In genomic region chr2:239179851-239180371, GRCh38 we compare ENCODE assay signal across 22 cellular contexts.
DNase-seq lines count a peak whose midpoint lies in the region; ATAC-seq and TF ChIP-seq lines count a peak whose summit lies in the region.
"Had no signal": no experiment of that assay in that cellular context is flagged by ENCODE, and none has a peak within 500 bp of the region (broad histone marks: within the 10 kb centered on the region; RNA-seq: fewer than 3 reads in every experiment).

No MANE protein-coding gene starts in this region.

- DNase-seq in cardiac septum (ENCODE audit: low spot score) (peak; percentile 70), heart right ventricle (no peak), dorsolateral prefrontal cortex (peak in 8 of 10 donors; percentile 5 to 35 (median 22)), mucosa of descending colon (peak in 2 of 3 donors; percentile 7 to 32), aorta (peak; percentile 35 to 66), HPDE6-E6E7 (ENCODE audit: extremely low spot score) (no peak)
- DNase-seq: activated CD8-positive, alpha-beta memory T cell treated with anti-CD3 and anti-CD28 coated beads, Interleukin-2, amount 10 ng/mL, durations not matched to agents 7 days and 5 days; activated naive CD4-positive, alpha-beta T cell treated with anti-CD3 and anti-CD28 coated beads for 36 hours; CD8-positive, alpha-beta memory T cell; colonic mucosa; effector CD8-positive, alpha-beta T cell; GOT3; lower lobe of right lung; natural killer cell; NCI-H1048; small intestine; stimulated activated naive CD4-positive, alpha-beta T cell; T1000 had no signal

- 92 to 97% methylated on average over 22 of the region's 22 CpGs for WGBS in heart right ventricle, 2 donors
- 92 to 95% methylated on average over 22 of the region's 22 CpGs for WGBS in aorta, 2 donors

- TF ChIP-seq CTCF in heart right ventricle (IDR thresholded peaks at IDR 0.05) (no peak), dorsolateral prefrontal cortex (IDR thresholded peaks at IDR 0.05 in 54 of 56, conservative IDR thresholded peaks at IDR 0.05 in 2 of 56; ENCODE audit: low read depth in 1 of 56, partially characterized antibody in 56 of 56) (no peak), mucosa of descending colon (IDR thresholded peaks at IDR 0.05) (no peak)

- intact Hi-C loops in cardiac septum (cut with DNase I) = no loop called here
- intact Hi-C loops in heart right ventricle (cut with DNase I) = no loop called here
- intact Hi-C loops in dorsolateral prefrontal cortex (cut with DNase I) = no loop called here
- intact Hi-C loops in mucosa of descending colon (cut with DNase I, micrococcal nuclease) = no loop called here
- intact Hi-C loops in aorta (cut with DNase I) = no loop called here

- H3K4me3 ChIP-seq in heart right ventricle (no peak overlapping the region), dorsolateral prefrontal cortex (no peak overlapping the region), mucosa of descending colon (no peak overlapping the region), aorta (ENCODE audit: low read length in 2 of 2) (no peak overlapping the region)
- H3K4me3 ChIP-seq: colonic mucosa, K562, lower lobe of right lung, SJSA1 had no signal

- peaks cover 0 to 77% (median 7%) of the 10 kb centered on the region in 9 donors for H3K36me3 ChIP-seq in heart right ventricle
- H3K36me3 ChIP-seq in mucosa of descending colon (ENCODE audit: low read depth) = no peaks in the 10 kb centered on the region
- peaks cover 0 to 9% of the 10 kb centered on the region in 2 donors for H3K36me3 ChIP-seq in aorta (ENCODE audit: control insufficient read depth in 1 of 2, insufficient read depth in 2 of 2, low read length in 1 of 2)
- H3K36me3 ChIP-seq: colonic mucosa, SJSA1 had no signal

- H3K4me1 ChIP-seq in heart right ventricle (peaks cover 0 to 17% (median 0%) of the 10 kb centered on the region in 9 donors), mucosa of descending colon (ENCODE audit: low read depth) (no peaks in the 10 kb centered on the region), aorta (ENCODE audit: control insufficient read depth in 1 of 2, insufficient read depth in 2 of 2, low read length in 2 of 2) (no peaks in the 10 kb centered on the region)
- H3K4me1 ChIP-seq: colonic mucosa, lower lobe of right lung, SJSA1 had no signal

- no peaks in the 10 kb centered on the region for H3K27me3 ChIP-seq in heart right ventricle
- H3K27me3 ChIP-seq in dorsolateral prefrontal cortex = no peaks in the 10 kb centered on the region
- no peaks in the 10 kb centered on the region for H3K27me3 ChIP-seq in aorta (ENCODE audit: control insufficient read depth in 1 of 2, insufficient read depth in 2 of 2, low read length in 1 of 2)
- H3K27me3 ChIP-seq: colonic mucosa, SJSA1 had no signal

- peaks cover 0 to 15% (median 0%) of the 10 kb centered on the region in 11 donors for H3K9me3 ChIP-seq in heart right ventricle
- no peaks in the 10 kb centered on the region for H3K9me3 ChIP-seq in mucosa of descending colon
- peaks cover 3% of the 10 kb centered on the region for H3K9me3 ChIP-seq in aorta (ENCODE audit: control insufficient read depth, low read length)
- H3K9me3 ChIP-seq: colonic mucosa, lower lobe of right lung had no signal

- ATAC-seq in heart right ventricle (no peak), mucosa of descending colon (no peak), aorta (ENCODE audit: low FRiP score) (no peak), GM21360 (IDR thresholded peaks at IDR 0.05; ENCODE audit: unreplicated experiment) (no peak)
- ATAC-seq: activated CD8-positive, alpha-beta memory T cell treated with anti-CD3 and anti-CD28 coated beads, Interleukin-2, amount 10 ng/mL, durations not matched to agents 7 days and 5 days; K562; lower lobe of right lung; natural killer cell had no signal

- no peak overlapping the region for H3K27ac ChIP-seq in heart right ventricle
- peak overlapping the region in 1 of 59 donors; percentile 2 for H3K27ac ChIP-seq in dorsolateral prefrontal cortex
- H3K27ac ChIP-seq in aorta (ENCODE audit: low read depth in 1 of 2, low read length in 2 of 2) = no peak overlapping the region
- H3K27ac ChIP-seq: colonic mucosa, epithelial cell of prostate, lower lobe of right lung, SJSA1 had no signal

Comparison
In these comparisons a context has a peak if more than half of its experiments do, and no peak if none do; other contexts are left out.
1. DNase-seq: peak in cardiac septum (single experiment), dorsolateral prefrontal cortex (8 of 10), mucosa of descending colon (2 of 3) and aorta (2 of 2); none in heart right ventricle (0 of 2) and HPDE6-E6E7 (single experiment).